ENCODE assay signal across 1 cellular context in genomic region chr3:9244495-9245183, GRCh38.
A peak's percentile ranks its signal among the peaks of the same experiment; 100 is the strongest.
TF ChIP-seq lines count a peak whose summit lies in the region.

No MANE protein-coding gene starts in this region.

TF ChIP-seq in SK-N-SH treated with all-trans-retinoic acid at 6 μM for 48 hours, 23 proteins besides CTCF, POLR2A, EP300 and RAD21 (continued from another document):
- TF ChIP-seq BACH2 (CRISPR knock-in tag; IDR thresholded peaks at IDR 0.05; ENCODE audit: borderline replicate concordance), result no peak
- peak; percentile 47; the same call in 1 of the 2 replicates for TF ChIP-seq ZFP3 (CRISPR knock-in tag; IDR thresholded peaks at IDR 0.05)
- peak; percentile 78; the same call in 1 of the 2 replicates for TF ChIP-seq TSHZ2 (CRISPR knock-in tag; IDR thresholded peaks at IDR 0.05)
- TF ChIP-seq CREB5 (CRISPR knock-in tag; IDR thresholded peaks at IDR 0.05; ENCODE audit: low read depth), result no peak
- peak; percentile 76; the same call in 1 of the 2 replicates for TF ChIP-seq TCF4 (CRISPR knock-in tag; IDR thresholded peaks at IDR 0.05; ENCODE audit: borderline replicate concordance)
- no peak for TF ChIP-seq POU6F1 (CRISPR knock-in tag; IDR thresholded peaks at IDR 0.05; ENCODE audit: borderline replicate concordance, low read depth)
- TF ChIP-seq ZNF70 (CRISPR knock-in tag; IDR thresholded peaks at IDR 0.05), result peak; percentile 100
